In genomic region chr16:30446203-30446595, GRCh38 we compare ENCODE assay signal across 8 cellular contexts. TPM values are rescaled to one million over a fixed set of nuclear protein-coding genes. Genes with fewer than 3 reads are reported as not detected.
DNase-seq lines count a peak whose midpoint lies in the region; ATAC-seq and TF ChIP-seq lines count a peak whose summit lies in the region.

No MANE protein-coding gene starts in this region.

- H3K9me3 ChIP-seq in ES-I3 (ENCODE audit: control insufficient read depth, insufficient read depth, low read length) = peaks cover 3% of the 10 kb centered on the region; the same call in 1 of the 2 replicates
- no peaks in the 10 kb centered on the region for H3K9me3 ChIP-seq in RWPE2 (ENCODE audit: severe bottlenecking)
- no peaks in the 10 kb centered on the region for H3K9me3 ChIP-seq in esophagus muscularis mucosa
- H3K9me3 ChIP-seq in prostate gland = no peaks in the 10 kb centered on the region

- H3K4me1 ChIP-seq in ES-I3 (ENCODE audit: insufficient read depth, low read length) = no peaks in the 10 kb centered on the region
- H3K4me1 ChIP-seq in RWPE2 (ENCODE audit: insufficient read depth, poor library complexity, severe bottlenecking) = peaks cover 6% of the 10 kb centered on the region
- H3K4me1 ChIP-seq in esophagus muscularis mucosa = peaks cover 17 to 27% (median 24%) of the 10 kb centered on the region in 4 donors
- H3K4me1 ChIP-seq in prostate gland (replicated peaks) = no peaks in the 10 kb centered on the region

- peak overlapping the region; percentile 96 for H3K9ac ChIP-seq in ES-I3 (ENCODE audit: low read depth, low read length)

- no peak for TF ChIP-seq CTCF in RWPE2 (IDR thresholded peaks at IDR 0.05; ENCODE audit: poor library complexity, severe bottlenecking)
- TF ChIP-seq CTCF in esophagus muscularis mucosa (IDR thresholded peaks at IDR 0.05) = no peak
- TF ChIP-seq CTCF in prostate gland (IDR thresholded peaks at IDR 0.05) = no peak

- TF ChIP-seq POLR2A in esophagus muscularis mucosa (IDR thresholded peaks at IDR 0.05; ENCODE audit: low read depth) (no peak), prostate gland (IDR thresholded peaks at IDR 0.05) (no peak)

- WGBS in esophagus muscularis mucosa = 79% methylated on average over 10 of the region's 10 CpGs
- 80% methylated on average over 10 of the region's 10 CpGs for WGBS in prostate gland

- H3K4me3 ChIP-seq in RWPE2 (ENCODE audit: severe bottlenecking) = peak overlapping the region; percentile 65
- H3K4me3 ChIP-seq in esophagus muscularis mucosa = peak overlapping the region; percentile 77 to 95 (median 82)
- H3K4me3 ChIP-seq in prostate gland = peak overlapping the region; percentile 83 to 99

- H3K36me3 ChIP-seq in ES-I3 (ENCODE audit: insufficient read depth, low read length) = peaks cover 6% of the 10 kb centered on the region; the same call in 1 of the 2 replicates
- H3K36me3 ChIP-seq in RWPE2 (ENCODE audit: low read depth) = peaks cover 17% of the 10 kb centered on the region
- H3K36me3 ChIP-seq in esophagus muscularis mucosa = peaks cover 0 to 21% (median 5%) of the 10 kb centered on the region in 4 donors
- H3K36me3 ChIP-seq in prostate gland = no peaks in the 10 kb centered on the region

- DNase-seq in RWPE2 (ENCODE audit: low spot score) (no peak), esophagus muscularis mucosa (ENCODE audit: extremely low spot score) (no peak), prostate gland (ENCODE audit: low spot score) (no peak), COLO829 (ENCODE audit: low spot score) (no peak)
- no peak for DNase-seq in effector CD8-positive, alpha-beta T cell (lab: John Stamatoyannopoulos, UW)
- DNase-seq in activated CD4-positive, CD25-positive, alpha-beta regulatory T cell (lab: John Stamatoyannopoulos, UW) = no peak

- H3K27me3 ChIP-seq in RWPE2 (ENCODE audit: insufficient read depth, poor library complexity, severe bottlenecking) (no peaks in the 10 kb centered on the region), esophagus muscularis mucosa (no peaks in the 10 kb centered on the region), prostate gland (replicated peaks; ENCODE audit: insufficient read depth) (no peaks in the 10 kb centered on the region)

- no peak for ATAC-seq in RWPE2 (ENCODE audit: low read depth)
- no peak for ATAC-seq in HG03039 (IDR thresholded peaks at IDR 0.05; ENCODE audit: unreplicated experiment)

- H3K27ac ChIP-seq in RWPE2 (ENCODE audit: poor library complexity, severe bottlenecking) (peak overlapping the region; percentile 38), esophagus muscularis mucosa (replicated peaks in 1 of 4) (peak overlapping the region; percentile 93 to 99 (median 98)), prostate gland (peak overlapping the region; percentile 90 to 95)

- intact Hi-C loops in esophagus muscularis mucosa (cut with DNase I) = loop anchor here (2.0 to 10.0 kb wide), 2 partner anchors 81 to 169 kb away; partner anchors contain the start of genes ZNF689 and ZNF768
- intact Hi-C loops in prostate gland (cut with DNase I) = no loop called here

- TF ChIP-seq EP300 in esophagus muscularis mucosa (IDR thresholded peaks at IDR 0.05) = no peak

RNA-seq across cellular contexts. Expression of gene SEPHS2, which starts 0.5 kb away (rescaled TPM):
- total RNA-seq in esophagus muscularis mucosa (10 to 100 TPM; 26.5 to 37.6 (median 33.8) TPM), prostate gland (10 to 100 TPM; 33.7 to 58.9 TPM)

RNA-seq across cellular contexts. Expression of gene DCTPP1, which starts 16.4 kb away (rescaled TPM):
- total RNA-seq in esophagus muscularis mucosa (10 to 100 TPM; 11.1 to 21.7 (median 14.1) TPM), prostate gland (10 to 100 TPM; 31.6 to 37.6 TPM)

RNA-seq across cellular contexts. Expression of gene ITGAL, which starts 26.3 kb away (rescaled TPM):
- total RNA-seq in esophagus muscularis mucosa (1 to 10 TPM; 1.5 to 2.7 (median 2.5) TPM), prostate gland (10 to 100 TPM in 1 of 2 donors, 1 to 10 TPM in 1; 2.5 to 12.7 TPM)

RNA-seq across cellular contexts. Expression of gene ZNF771, which starts 38.8 kb away (rescaled TPM):
- 10 to 100 TPM; 20.1 to 25.3 (median 22.7) TPM for total RNA-seq in esophagus muscularis mucosa
- total RNA-seq in prostate gland = 10 to 100 TPM; 32.3 to 36.3 TPM

RNA-seq across cellular contexts. Expression of gene ZNF48, which starts 51.0 kb away (rescaled TPM):
- total RNA-seq in esophagus muscularis mucosa (10 to 100 TPM in 3 of 4 donors, 1 to 10 TPM in 1; 8.3 to 17.6 (median 12.8) TPM), prostate gland (10 to 100 TPM; 11.9 to 12.2 TPM)

Comparison
In these comparisons a context has a peak if more than half of its experiments do, and no peak if none do; other contexts are left out.
1. H3K27ac ChIP-seq: peak in every context shown above with its lines; median percentile 98 in esophagus muscularis mucosa; 92 in prostate gland; 38 in RWPE2.